In the genomic region with DNA sequence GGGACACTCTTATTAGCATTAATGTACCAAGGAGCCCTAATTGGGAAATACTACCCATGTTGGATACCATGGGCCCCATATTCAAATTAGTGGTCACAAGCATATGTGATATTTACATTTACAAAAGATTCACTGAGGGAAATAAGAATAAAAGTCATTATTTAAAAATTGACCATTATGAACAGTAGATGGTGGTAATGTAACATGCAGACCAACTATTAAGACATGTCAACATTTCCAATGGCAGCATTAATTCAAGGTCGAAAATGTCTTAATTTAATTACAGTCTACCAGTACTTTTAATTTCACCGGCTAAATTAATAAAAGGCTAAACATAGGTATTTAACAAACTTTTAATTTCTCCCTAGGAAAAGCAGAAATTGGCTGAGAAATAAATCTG, we compare ENCODE assay signal across 11 cellular contexts.
DNase-seq lines count a peak whose midpoint lies in the region; ATAC-seq, FAIRE-seq and TF ChIP-seq lines count a peak whose summit lies in the region.
"Had no signal": no experiment of that assay in that cellular context is flagged by ENCODE, and none has a peak within 500 bp of the region (broad histone marks: within the 10 kb centered on the region; RNA-seq: fewer than 3 reads in every experiment).

No MANE protein-coding gene starts in this region.

- no peak for ATAC-seq in stimulated activated naive CD8-positive, alpha-beta T cell treated with anti-CD3 and anti-CD28 coated beads, Interleukin-15, Interleukin-2, amounts not matched to agents 100 U/mL and 50 U/mL, for 24 hours
- ATAC-seq: mucosa of descending colon had no signal

- H3K36me3 ChIP-seq in adipocyte (ENCODE audit: control insufficient read depth, insufficient read depth, low read length, severe bottlenecking), result no peaks in the 10 kb centered on the region

- DNase-seq in Ammon's horn (ENCODE audit: low spot score) (peak; percentile 21), adipocyte (ENCODE audit: low read depth) (peak; percentile 38), NCI-H2029 (lab: John Stamatoyannopoulos, UW) (no peak), NOMO-1 treated with DMSO at 0.1 percent for 48 hours (lab: John Stamatoyannopoulos, UW; ENCODE audit: unreplicated experiment) (no peak), islet precursor cell (no peak)
- no peak for DNase-seq in stimulated activated naive CD8-positive, alpha-beta T cell treated with anti-CD3 and anti-CD28 coated beads, Interleukin-15, Interleukin-2, amounts not matched to agents 100 U/mL and 50 U/mL, for 24 hours
- DNase-seq: mucosa of descending colon, NCI-H1930 had no signal

- no peak for TF ChIP-seq EP300 in Ishikawa (IDR thresholded peaks at IDR 0.05; ENCODE audit: borderline replicate concordance)

- no peaks in the 10 kb centered on the region for H3K27me3 ChIP-seq in adipocyte (replicated peaks; ENCODE audit: control insufficient read depth, insufficient read depth, low read length)

- no peaks in the 10 kb centered on the region for H3K9me3 ChIP-seq in adipocyte (ENCODE audit: control insufficient read depth, low read length)
- H3K9me3 ChIP-seq: mucosa of descending colon had no signal

- peak; percentile 95 for FAIRE-seq in islet of Langerhans (lab: Jason Lieb, UNC)
- FAIRE-seq: G401.6 had no signal

- H3K4me1 ChIP-seq in adipocyte (ENCODE audit: control insufficient read depth, insufficient read depth, low read length), result peaks cover 10% of the 10 kb centered on the region

- H3K9ac ChIP-seq in adipocyte (ENCODE audit: low read length), result peak overlapping the region; percentile 54

- TF ChIP-seq RAD21 in Ishikawa (IDR thresholded peaks at IDR 0.05; ENCODE audit: low read depth), result peak; percentile 50

- H3K4me3 ChIP-seq in adipocyte (ENCODE audit: low read length), result no peak overlapping the region
- H3K4me3 ChIP-seq: mucosa of descending colon had no signal

TF ChIP-seq in Ishikawa, 13 proteins besides CTCF, POLR2A, EP300 and RAD21:
- TF ChIP-seq CREB1 (IDR thresholded peaks at IDR 0.05; ENCODE audit: low read depth), result no peak
- no peak for TF ChIP-seq EGR1 (IDR thresholded peaks at IDR 0.05)

Comparison
In these comparisons a context has a peak if more than half of its experiments do, and no peak if none do; other contexts are left out.
1. DNase-seq: peak in Ammon's horn (single experiment) and adipocyte (single experiment); none in NCI-H2029 (single experiment), NOMO-1 treated with DMSO at 0.1 percent for 48 hours (single experiment), islet precursor cell (single experiment) and stimulated activated naive CD8-positive, alpha-beta T cell treated with anti-CD3 and anti-CD28 coated beads, Interleukin-15, Interleukin-2, amounts not matched to agents 100 U/mL and 50 U/mL, for 24 hours (single experiment).